Comparison of ENCODE assay signal across 8 cellular contexts in the genomic region with DNA sequence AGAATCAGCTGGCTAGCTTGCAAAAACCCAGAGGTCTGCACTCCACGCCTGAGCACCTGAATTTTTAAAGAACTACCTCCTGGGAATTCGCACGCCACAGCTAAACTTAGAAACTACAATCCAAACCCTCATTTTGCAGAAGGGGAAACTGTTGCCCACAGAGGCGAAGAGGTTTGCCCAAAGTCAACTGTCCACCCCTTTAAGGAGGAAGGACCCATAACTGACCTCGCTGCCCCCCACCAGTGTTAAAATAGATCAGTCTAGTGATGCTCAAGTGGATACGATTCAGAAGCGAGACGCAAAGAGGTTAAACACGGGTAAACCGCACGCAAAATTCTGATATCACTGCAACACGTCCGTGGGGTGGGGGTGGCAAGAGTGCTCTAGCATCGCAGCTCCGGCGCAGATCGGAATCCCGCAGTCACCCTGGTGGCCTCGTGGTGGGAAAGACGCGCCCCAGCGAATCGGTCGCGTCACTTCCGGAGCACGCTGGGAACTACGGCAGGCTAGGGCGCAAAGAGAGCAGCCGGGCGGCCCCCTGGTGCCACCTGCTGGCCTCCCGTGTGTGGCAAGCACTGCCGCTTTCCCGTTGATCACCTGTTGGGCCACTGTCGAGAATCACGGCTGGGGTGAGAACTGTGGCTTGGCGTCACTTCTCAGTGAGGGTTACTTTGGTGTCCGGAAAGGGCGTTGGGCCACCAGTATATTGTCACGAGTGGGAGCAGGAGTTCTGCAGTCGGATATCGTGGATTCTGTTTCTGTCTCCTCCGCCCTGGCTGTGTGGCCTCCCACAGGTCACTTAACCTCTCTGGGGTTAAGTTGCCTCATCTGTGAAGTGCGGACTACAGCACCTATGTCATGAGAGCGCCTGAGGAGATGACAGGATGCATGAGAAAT. TPM values are rescaled to one million over a fixed set of nuclear protein-coding genes. Genes with fewer than 3 reads are reported as not detected.
DNase-seq lines count a peak whose midpoint lies in the region; ATAC-seq and TF ChIP-seq lines count a peak whose summit lies in the region.

TSS of gene ALKBH2 (minus strand) at position 451 of the 897 bp plus-strand sequence. CDS start 686 bp downstream, outside the sequence.

- DNase-seq in DMS153 (lab: John Stamatoyannopoulos, UW) (peak; percentile 86), OCI-M2 (lab: John Stamatoyannopoulos, UW; ENCODE audit: unreplicated experiment) (peak; percentile 66), activated T-cell treated with anti-CD3 and anti-CD28 coated beads for 48 hours (ENCODE audit: low read depth) (peak; percentile 93), epithelial cell of proximal tubule (ENCODE audit: low read depth) (peak; percentile 43)
- peak; percentile 88 to 89 for DNase-seq in stimulated activated CD8-positive, alpha-beta memory T cell treated with anti-CD3 and anti-CD28 coated beads, Interleukin-7, amount 100 ng/mL, for 1 hour (ENCODE audit: low read depth in 2 of 2)

- TF ChIP-seq CTCF in epithelial cell of proximal tubule (conservative IDR thresholded peaks at IDR 0.05; ENCODE audit: low read depth, low read length) = peak; percentile 93

- H3K4me3 ChIP-seq in epithelial cell of proximal tubule (ENCODE audit: low read depth, low read length) (peak within 1 kb of the TSS; percentile 62), mucosa of stomach (ENCODE audit: low read length) (peak within 1 kb of the TSS; percentile 56)

- H3K36me3 ChIP-seq in mucosa of stomach (ENCODE audit: control insufficient read depth, insufficient read depth, low read length) = no peaks in the 10 kb centered on the region

- H3K9me3 ChIP-seq in mucosa of stomach (ENCODE audit: control insufficient read depth, low read length) = no peaks in the 10 kb centered on the region

- ATAC-seq in GM21528 (IDR thresholded peaks at IDR 0.05; ENCODE audit: low FRiP score, unreplicated experiment) = peak; percentile 62

- peak; percentile 96 for TF ChIP-seq RAD21 in Ishikawa (IDR thresholded peaks at IDR 0.05; ENCODE audit: low read depth)

- H3K4me1 ChIP-seq in mucosa of stomach (ENCODE audit: control insufficient read depth, insufficient read depth, low read length) = peaks cover 21% of the 10 kb centered on the region

- TF ChIP-seq EP300 in Ishikawa (IDR thresholded peaks at IDR 0.05; ENCODE audit: borderline replicate concordance) = peak; percentile 49; the same call in 1 of the 2 replicates

- no peaks in the 10 kb centered on the region for H3K27me3 ChIP-seq in mucosa of stomach (ENCODE audit: control insufficient read depth, insufficient read depth, low read length)

- H3K9ac ChIP-seq in mucosa of stomach (ENCODE audit: low read length) = peak within 1 kb of the TSS; percentile 51

TF ChIP-seq in Ishikawa, 13 proteins besides CTCF, POLR2A, EP300 and RAD21:
- TF ChIP-seq ZBTB7A (IDR thresholded peaks at IDR 0.05; ENCODE audit: low read depth) (no peak), CREB1 (IDR thresholded peaks at IDR 0.05; ENCODE audit: low read depth) (peak; percentile 81), CEBPB (IDR thresholded peaks at IDR 0.05) (peak; percentile 15; the same call in 1 of the 2 replicates), TEAD4 (IDR thresholded peaks at IDR 0.05) (peak; percentile 58), EGR1 (IDR thresholded peaks at IDR 0.05) (no peak), YY1 (IDR thresholded peaks at IDR 0.05; ENCODE audit: low read depth) (peak; percentile 49; the same call in 1 of the 2 replicates), TCF12 (IDR thresholded peaks at IDR 0.05; ENCODE audit: low read depth) (peak; percentile 57), TAF1 (IDR thresholded peaks at IDR 0.05; ENCODE audit: low read depth) (peak; percentile 52; the same call in 1 of the 2 replicates), FOXM1 (IDR thresholded peaks at IDR 0.05; ENCODE audit: borderline replicate concordance, low read depth) (no peak), NFIC (IDR thresholded peaks at IDR 0.05) (no peak), REST (IDR thresholded peaks at IDR 0.05; ENCODE audit: low read depth) (no peak)
- TF ChIP-seq, protein P1, sequence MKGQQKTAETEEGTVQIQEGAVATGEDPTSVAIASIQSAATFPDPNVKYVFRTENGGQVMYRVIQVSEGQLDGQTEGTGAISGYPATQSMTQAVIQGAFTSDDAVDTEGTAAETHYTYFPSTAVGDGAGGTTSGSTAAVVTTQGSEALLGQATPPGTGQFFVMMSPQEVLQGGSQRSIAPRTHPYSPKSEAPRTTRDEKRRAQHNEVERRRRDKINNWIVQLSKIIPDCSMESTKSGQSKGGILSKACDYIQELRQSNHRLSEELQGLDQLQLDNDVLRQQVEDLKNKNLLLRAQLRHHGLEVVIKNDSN (IDR thresholded peaks at IDR 0.05) = peak; percentile 62; the same call in 1 of the 2 replicates
- TF ChIP-seq, protein P2, sequence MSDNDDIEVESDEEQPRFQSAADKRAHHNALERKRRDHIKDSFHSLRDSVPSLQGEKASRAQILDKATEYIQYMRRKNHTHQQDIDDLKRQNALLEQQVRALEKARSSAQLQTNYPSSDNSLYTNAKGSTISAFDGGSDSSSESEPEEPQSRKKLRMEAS (IDR thresholded peaks at IDR 0.05) = peak; percentile 100

RNA-seq across cellular contexts. Expression of gene ALKBH2, which starts in this region (rescaled TPM):
- total RNA-seq in epithelial cell of proximal tubule = 10.8 and 24.1 TPM in 2 replicates

Comparison
In these comparisons a context has a peak if more than half of its experiments do, and no peak if none do; other contexts are left out.
1. Peak in every context shown above with its lines: DNase-seq, ATAC-seq and H3K4me3 ChIP-seq.
2. DNase-seq: peak in every context shown above with its lines; median percentile 93 in activated T-cell treated with anti-CD3 and anti-CD28 coated beads for 48 hours; 88 in stimulated activated CD8-positive, alpha-beta memory T cell treated with anti-CD3 and anti-CD28 coated beads, Interleukin-7, amount 100 ng/mL, for 1 hour; 86 in DMS153; 66 in OCI-M2; 43 in epithelial cell of proximal tubule.